ENCODE assay signal across 1 cellular context in the genomic region with DNA sequence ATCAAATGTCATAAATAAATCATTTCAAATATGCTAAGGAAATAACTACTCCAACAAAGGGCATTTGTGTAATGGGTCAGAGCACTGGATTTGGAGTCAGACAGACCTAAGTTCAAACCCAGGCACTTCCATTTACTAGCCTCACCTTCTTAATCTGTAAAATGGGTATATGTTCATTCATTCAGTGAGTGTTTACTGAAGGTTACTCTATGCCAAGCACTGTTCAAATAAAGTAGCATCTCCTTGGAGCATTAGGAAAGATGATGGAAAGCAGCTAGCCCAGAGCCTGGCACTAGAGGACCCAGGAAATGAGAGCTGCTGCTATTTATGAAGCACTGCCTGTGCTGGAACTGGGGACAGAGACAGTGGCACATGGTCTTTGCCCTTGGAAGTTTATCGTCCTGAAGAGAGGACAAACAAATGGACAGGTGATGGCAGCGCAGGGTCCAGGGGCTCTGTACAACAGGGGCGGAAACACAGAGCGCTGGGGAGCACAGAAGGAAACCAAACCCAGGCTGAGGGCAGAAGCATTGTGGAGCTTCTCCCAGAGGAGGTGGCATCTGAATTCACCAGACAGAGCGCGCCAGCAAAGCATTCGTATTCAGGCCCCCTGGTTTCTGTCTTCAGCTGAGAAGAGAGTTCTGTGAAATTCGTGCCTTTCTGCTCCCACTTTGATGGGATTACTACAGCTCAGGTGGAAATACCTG.
TF ChIP-seq lines count a peak whose summit lies in the region.

No MANE protein-coding gene starts in this region.

TF ChIP-seq in HepG2, 621 proteins besides CTCF, POLR2A, EP300 and RAD21 (continued from another document and continues in another):
- no peak for TF ChIP-seq ZNF710 (CRISPR knock-in tag; IDR thresholded peaks at IDR 0.05; ENCODE audit: borderline replicate concordance)
- peak; percentile 72; the same call in 1 of the 2 replicates for TF ChIP-seq ZNF441 (CRISPR knock-in tag; IDR thresholded peaks at IDR 0.05; ENCODE audit: borderline replicate concordance)
- no peak for TF ChIP-seq ZNF280D (CRISPR knock-in tag; IDR thresholded peaks at IDR 0.05)
- peak; percentile 67; the same call in 1 of the 3 replicates for TF ChIP-seq MXI1 (IDR thresholded peaks at IDR 0.05; ENCODE audit: borderline replicate concordance, low read depth, low read length)
- no peak for TF ChIP-seq ZBTB7A (CRISPR knock-in tag; IDR thresholded peaks at IDR 0.05)
- no peak for TF ChIP-seq NR3C1 (CRISPR knock-in tag; IDR thresholded peaks at IDR 0.05)
- no peak for TF ChIP-seq CEBPB (IDR thresholded peaks at IDR 0.05; ENCODE audit: borderline replicate concordance, low read depth, low read length)
- TF ChIP-seq NFRKB (IDR thresholded peaks at IDR 0.05): no peak
- TF ChIP-seq, protein P1, sequence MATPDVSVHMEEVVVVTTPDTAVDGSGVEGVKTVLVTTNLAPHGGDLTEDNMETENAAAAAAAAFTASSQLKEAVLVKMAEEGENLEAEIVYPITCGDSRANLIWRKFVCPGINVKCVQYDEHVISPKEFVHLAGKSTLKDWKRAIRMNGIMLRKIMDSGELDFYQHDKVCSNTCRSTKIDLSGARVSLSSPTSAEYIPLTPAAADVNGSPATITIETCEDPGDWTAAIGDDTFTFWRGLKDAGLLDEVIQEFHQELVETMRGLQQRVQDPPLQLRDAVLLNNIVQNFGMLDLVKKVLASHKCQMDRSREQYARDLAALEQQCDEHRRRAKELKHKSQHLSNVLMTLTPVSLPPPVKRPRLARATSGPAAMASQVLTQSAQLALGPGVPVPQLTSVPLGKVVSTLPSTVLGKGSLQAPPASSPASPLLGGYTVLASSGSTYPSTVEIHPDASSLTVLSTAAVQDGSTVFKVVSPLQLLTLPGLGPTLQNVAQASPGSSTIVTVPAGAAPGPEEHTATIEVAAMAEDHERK (CRISPR knock-in tag; IDR thresholded peaks at IDR 0.05; ENCODE audit: low read depth): no peak
- TF ChIP-seq MIXL1 (CRISPR knock-in tag; IDR thresholded peaks at IDR 0.05): peak; percentile 70; the same call in 1 of the 2 replicates
- peak; percentile 43; the same call in 1 of the 2 replicates for TF ChIP-seq POLR2AphosphoS5 (IDR thresholded peaks at IDR 0.05; ENCODE audit: low read depth, low read length)
- TF ChIP-seq ATF6 (CRISPR knock-in tag; conservative IDR thresholded peaks at IDR 0.05): no peak
- no peak for TF ChIP-seq LCORL (IDR thresholded peaks at IDR 0.05)
- peak; percentile 33; the same call in 1 of the 2 replicates for TF ChIP-seq LCORL (CRISPR knock-in tag; IDR thresholded peaks at IDR 0.05)
- TF ChIP-seq ZNF672 (CRISPR knock-in tag; IDR thresholded peaks at IDR 0.05): no peak
- TF ChIP-seq ZFP62 (CRISPR knock-in tag; IDR thresholded peaks at IDR 0.05): no peak
- TF ChIP-seq HINFP (CRISPR knock-in tag; IDR thresholded peaks at IDR 0.05; ENCODE audit: low read depth): no peak
- no peak for TF ChIP-seq AKNA (CRISPR knock-in tag; IDR thresholded peaks at IDR 0.05; ENCODE audit: borderline replicate concordance)
- 0 out of 2 replicates have a peak, but pooled peaks have one; percentile 12 for TF ChIP-seq ZNF24 (IDR thresholded peaks at IDR 0.05)
- peak; percentile 19; the same call in 1 of the 2 replicates for TF ChIP-seq STAG1 (CRISPR knock-in tag; IDR thresholded peaks at IDR 0.05)
- no peak for TF ChIP-seq ZNF136 (CRISPR knock-in tag; IDR thresholded peaks at IDR 0.05; ENCODE audit: low read depth)
- peak; percentile 96 for TF ChIP-seq PAXIP1 (CRISPR knock-in tag; conservative IDR thresholded peaks at IDR 0.05)
- TF ChIP-seq, protein P2, sequence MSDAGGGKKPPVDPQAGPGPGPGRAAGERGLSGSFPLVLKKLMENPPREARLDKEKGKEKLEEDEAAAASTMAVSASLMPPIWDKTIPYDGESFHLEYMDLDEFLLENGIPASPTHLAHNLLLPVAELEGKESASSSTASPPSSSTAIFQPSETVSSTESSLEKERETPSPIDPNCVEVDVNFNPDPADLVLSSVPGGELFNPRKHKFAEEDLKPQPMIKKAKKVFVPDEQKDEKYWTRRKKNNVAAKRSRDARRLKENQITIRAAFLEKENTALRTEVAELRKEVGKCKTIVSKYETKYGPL (CRISPR knock-in tag; IDR thresholded peaks at IDR 0.05): no peak
- 0 out of 2 replicates have a peak, but pooled peaks have one; percentile 36 for TF ChIP-seq RBAK (CRISPR knock-in tag; IDR thresholded peaks at IDR 0.05)
- TF ChIP-seq ZNF335 (CRISPR knock-in tag; IDR thresholded peaks at IDR 0.05): no peak
